Comparison of ENCODE assay signal across 25 cellular contexts in the genomic region with DNA sequence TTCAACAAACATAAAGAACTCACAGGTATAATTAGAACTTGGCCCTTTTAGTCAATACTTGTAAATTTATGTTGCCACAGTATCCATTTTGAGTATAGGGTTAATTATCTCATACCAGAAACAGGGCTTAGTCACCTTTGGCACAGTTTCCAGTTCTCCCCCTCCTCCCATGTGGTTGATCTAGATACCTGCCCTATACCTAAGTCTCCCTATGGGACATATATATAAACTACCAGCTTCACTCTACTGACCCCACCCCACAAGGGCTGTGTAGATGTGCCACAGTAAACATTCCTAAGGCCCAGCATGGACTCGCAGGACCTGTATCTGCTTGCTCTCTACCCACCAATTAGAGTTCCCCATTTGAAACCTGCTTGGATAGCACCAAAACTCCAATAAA.
"Had no signal": no experiment of that assay in that cellular context is flagged by ENCODE, and none has a peak within 500 bp of the region (broad histone marks: within the 10 kb centered on the region; RNA-seq: fewer than 3 reads in every experiment).

No MANE protein-coding gene starts in this region.

- H3K9me3 ChIP-seq: thoracic aorta, upper lobe of left lung, vagina had no signal

- H3K36me3 ChIP-seq: spleen, thoracic aorta, upper lobe of left lung, vagina had no signal

- DNase-seq: activated CD4-positive, alpha-beta memory T cell treated with anti-CD3 and anti-CD28 coated beads for 36 hours; activated CD4-positive, alpha-beta T cell treated with anti-CD3 and anti-CD28 coated beads, Interleukin-2, amount 10 ng/mL, durations not matched to agents 24 days and 14 days; activated CD8-positive, alpha-beta memory T cell treated with anti-CD3 and anti-CD28 coated beads, Interleukin-2, amount 50 U/mL, for 4 hours; activated gamma-delta T cell; activated naive CD4-positive, alpha-beta T cell treated with anti-CD3 and anti-CD28 coated beads, Interleukin-2, amount 10 ng/mL, durations not matched to agents 7 days and 5 days; activated naive CD8-positive, alpha-beta T cell treated with anti-CD3 and anti-CD28 coated beads, Interleukin-2, amount 10 ng/mL, durations not matched to agents 7 days and 5 days; activated T-cell treated with anti-CD3 and anti-CD28 coated beads, Interleukin-2, amount 50 U/mL, for 1 hour; amniotic stem cell; dermis blood vessel endothelial cell; effector CD4-positive, alpha-beta T cell; erythroblast; head of caudate nucleus; hypothalamus; immature natural killer cell; midbrain; naive thymus-derived CD4-positive, alpha-beta T cell; right cardiac atrium; spleen; stimulated activated naive CD8-positive, alpha-beta T cell treated with anti-CD3 and anti-CD28 coated beads, Interleukin-15, Interleukin-2, amounts not matched to agents 100 U/mL and 50 U/mL, for 24 hours; upper lobe of left lung had no signal

- H3K27me3 ChIP-seq: upper lobe of left lung, vagina had no signal

- H3K4me3 ChIP-seq: spleen, thoracic aorta, upper lobe of left lung, vagina had no signal

- ATAC-seq: activated CD4-positive, CD25-positive, alpha-beta regulatory T cell treated with anti-CD3 and anti-CD28 coated beads, Interleukin-2, amount 50 U/mL, for 24 hours; naive thymus-derived CD4-positive, alpha-beta T cell; right cardiac atrium; stimulated activated naive CD8-positive, alpha-beta T cell treated with anti-CD3 and anti-CD28 coated beads, Interleukin-15, Interleukin-2, amounts not matched to agents 100 U/mL and 50 U/mL, for 24 hours had no signal

- H3K27ac ChIP-seq: spleen, thoracic aorta, upper lobe of left lung, vagina had no signal

- H3K4me1 ChIP-seq: spleen, upper lobe of left lung, vagina had no signal

- FAIRE-seq: colon, endometrium had no signal
